ENCODE assay signal across 1 cellular context in the genomic region with DNA sequence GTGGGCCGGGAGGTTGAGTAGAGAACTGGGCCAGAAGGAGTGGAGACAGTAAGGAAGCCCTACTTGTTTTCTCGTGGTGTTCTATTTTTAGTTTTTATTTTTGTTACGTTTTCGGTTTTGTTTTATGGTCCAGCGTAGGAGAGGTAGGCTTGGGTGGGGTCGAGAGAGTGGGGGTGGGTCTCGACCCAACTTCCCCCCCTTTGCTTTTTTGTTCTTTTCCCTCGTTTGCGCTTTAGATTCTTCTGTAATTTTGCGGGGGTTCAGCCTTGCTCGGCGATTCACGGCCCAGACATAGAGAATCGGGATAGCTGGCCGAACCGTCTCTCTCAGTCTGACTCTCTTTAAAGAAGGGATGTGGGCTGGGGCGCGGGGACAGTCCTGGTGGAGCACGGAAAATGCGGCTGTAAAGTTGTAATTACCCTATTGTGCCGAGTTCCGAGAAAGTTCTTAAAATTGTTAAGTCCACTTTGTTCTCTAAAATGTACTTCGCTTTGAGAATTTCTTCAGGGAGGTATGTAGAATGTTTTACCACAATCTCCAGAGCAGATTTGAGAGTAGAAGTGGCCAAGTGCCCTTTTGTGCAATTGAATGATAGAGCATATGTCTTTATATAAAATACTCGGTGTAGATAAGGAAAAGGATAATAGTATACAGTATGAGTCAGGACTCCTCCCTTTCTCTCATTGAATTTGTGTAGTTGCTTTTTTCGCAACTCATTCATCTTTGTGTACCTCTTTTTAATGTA.
TF ChIP-seq lines count a peak whose summit lies in the region.

No MANE protein-coding gene starts in this region.

TF ChIP-seq in K562, 482 proteins besides CTCF, POLR2A, EP300 and RAD21 (continued from another document and continues in another):
- TF ChIP-seq ZBTB43 (CRISPR knock-in tag; IDR thresholded peaks at IDR 0.05) (no peak), ZNF197 (CRISPR knock-in tag; IDR thresholded peaks at IDR 0.05; ENCODE audit: low read depth) (peak; percentile 78; the same call in 1 of the 2 replicates), MIER1 (IDR thresholded peaks at IDR 0.05; ENCODE audit: low read depth) (no peak), ZKSCAN3 (CRISPR knock-in tag; IDR thresholded peaks at IDR 0.05) (no peak), HNRNPH1 (optimal IDR thresholded peaks at IDR 0.05; ENCODE audit: low read depth, low read length) (no peak), HOXB6 (CRISPR knock-in tag; IDR thresholded peaks at IDR 0.05; ENCODE audit: borderline replicate concordance) (no peak), DPF2 (IDR thresholded peaks at IDR 0.05) (peak; percentile 32; the same call in 1 of the 2 replicates), MYC (IDR thresholded peaks at IDR 0.05; ENCODE audit: low read depth, low read length) (no peak), MYC (CRISPR knock-in tag; IDR thresholded peaks at IDR 0.05; ENCODE audit: borderline replicate concordance, low read depth) (no peak), GATA2 (CRISPR knock-in tag; IDR thresholded peaks at IDR 0.05) (no peak), ZNF408 (CRISPR knock-in tag; IDR thresholded peaks at IDR 0.05; ENCODE audit: low read depth) (no peak), ETV1 (tag; conservative IDR thresholded peaks at IDR 0.05; ENCODE audit: low read depth) (no peak), THRA (IDR thresholded peaks at IDR 0.05) (no peak), SPI1 (IDR thresholded peaks at IDR 0.05; ENCODE audit: borderline replicate concordance, low read depth, low read length) (no peak), NR1H2 (CRISPR knock-in tag; IDR thresholded peaks at IDR 0.05) (no peak), ZNF143 (CRISPR knock-in tag; IDR thresholded peaks at IDR 0.05) (no peak), EZH2 (IDR thresholded peaks at IDR 0.05; ENCODE audit: borderline replicate concordance, low read depth, low read length) (no peak), HMGXB4 (CRISPR knock-in tag; IDR thresholded peaks at IDR 0.05) (no peak), PRPF4 (IDR thresholded peaks at IDR 0.05; ENCODE audit: insufficient read depth, low read depth, low read length, poor library complexity, severe bottlenecking) (no peak), BRD9 (IDR thresholded peaks at IDR 0.05; ENCODE audit: low read depth, partially characterized antibody) (peak; percentile 85), TCFL5 (CRISPR knock-in tag; conservative IDR thresholded peaks at IDR 0.05) (no peak), CBFA2T2 (conservative IDR thresholded peaks at IDR 0.05) (no peak), SMARCB1 (IDR thresholded peaks at IDR 0.05; ENCODE audit: insufficient read length, low read depth) (no peak), HLTF (IDR thresholded peaks at IDR 0.05) (peak; percentile 81), ZNF140 (CRISPR knock-in tag; IDR thresholded peaks at IDR 0.05) (no peak), PURB (CRISPR knock-in tag; IDR thresholded peaks at IDR 0.05; ENCODE audit: low read depth) (no peak), ZNF165 (CRISPR knock-in tag; IDR thresholded peaks at IDR 0.05; ENCODE audit: borderline replicate concordance) (no peak), CBX3 (IDR thresholded peaks at IDR 0.05; ENCODE audit: borderline replicate concordance in 1 of 2, low read length in 2 of 2) (no peak), FOXM1 (IDR thresholded peaks at IDR 0.05; ENCODE audit: low read depth) (no peak), FOXM1 (CRISPR knock-in tag; IDR thresholded peaks at IDR 0.05; ENCODE audit: low read depth) (no peak), PTRF (tag; IDR thresholded peaks at IDR 0.05) (no peak), ZBTB12 (CRISPR knock-in tag; IDR thresholded peaks at IDR 0.05) (no peak), ATF7 (IDR thresholded peaks at IDR 0.05) (no peak), FUS (optimal IDR thresholded peaks at IDR 0.05; ENCODE audit: low read depth, low read length) (no peak), ZNF668 (CRISPR knock-in tag; IDR thresholded peaks at IDR 0.05) (no peak), KAT2B (IDR thresholded peaks at IDR 0.05; ENCODE audit: low read depth, low read length) (no peak), FOSL1 (tag; conservative IDR thresholded peaks at IDR 0.05) (peak; percentile 73), CEBPG (CRISPR knock-in tag; IDR thresholded peaks at IDR 0.05) (no peak), CEBPG (tag; conservative IDR thresholded peaks at IDR 0.05 in 1 of 2, IDR thresholded peaks at IDR 0.05 in 1 of 2) (no peak; a peak in 1 of 4 replicates)
- TF ChIP-seq, protein P1, sequence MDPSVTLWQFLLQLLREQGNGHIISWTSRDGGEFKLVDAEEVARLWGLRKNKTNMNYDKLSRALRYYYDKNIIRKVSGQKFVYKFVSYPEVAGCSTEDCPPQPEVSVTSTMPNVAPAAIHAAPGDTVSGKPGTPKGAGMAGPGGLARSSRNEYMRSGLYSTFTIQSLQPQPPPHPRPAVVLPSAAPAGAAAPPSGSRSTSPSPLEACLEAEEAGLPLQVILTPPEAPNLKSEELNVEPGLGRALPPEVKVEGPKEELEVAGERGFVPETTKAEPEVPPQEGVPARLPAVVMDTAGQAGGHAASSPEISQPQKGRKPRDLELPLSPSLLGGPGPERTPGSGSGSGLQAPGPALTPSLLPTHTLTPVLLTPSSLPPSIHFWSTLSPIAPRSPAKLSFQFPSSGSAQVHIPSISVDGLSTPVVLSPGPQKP (CRISPR knock-in tag; IDR thresholded peaks at IDR 0.05): no peak
- TF ChIP-seq, protein P2, sequence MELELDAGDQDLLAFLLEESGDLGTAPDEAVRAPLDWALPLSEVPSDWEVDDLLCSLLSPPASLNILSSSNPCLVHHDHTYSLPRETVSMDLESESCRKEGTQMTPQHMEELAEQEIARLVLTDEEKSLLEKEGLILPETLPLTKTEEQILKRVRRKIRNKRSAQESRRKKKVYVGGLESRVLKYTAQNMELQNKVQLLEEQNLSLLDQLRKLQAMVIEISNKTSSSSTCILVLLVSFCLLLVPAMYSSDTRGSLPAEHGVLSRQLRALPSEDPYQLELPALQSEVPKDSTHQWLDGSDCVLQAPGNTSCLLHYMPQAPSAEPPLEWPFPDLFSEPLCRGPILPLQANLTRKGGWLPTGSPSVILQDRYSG (tag; conservative IDR thresholded peaks at IDR 0.05; ENCODE audit: low read depth): no peak
- TF ChIP-seq, protein P3, sequence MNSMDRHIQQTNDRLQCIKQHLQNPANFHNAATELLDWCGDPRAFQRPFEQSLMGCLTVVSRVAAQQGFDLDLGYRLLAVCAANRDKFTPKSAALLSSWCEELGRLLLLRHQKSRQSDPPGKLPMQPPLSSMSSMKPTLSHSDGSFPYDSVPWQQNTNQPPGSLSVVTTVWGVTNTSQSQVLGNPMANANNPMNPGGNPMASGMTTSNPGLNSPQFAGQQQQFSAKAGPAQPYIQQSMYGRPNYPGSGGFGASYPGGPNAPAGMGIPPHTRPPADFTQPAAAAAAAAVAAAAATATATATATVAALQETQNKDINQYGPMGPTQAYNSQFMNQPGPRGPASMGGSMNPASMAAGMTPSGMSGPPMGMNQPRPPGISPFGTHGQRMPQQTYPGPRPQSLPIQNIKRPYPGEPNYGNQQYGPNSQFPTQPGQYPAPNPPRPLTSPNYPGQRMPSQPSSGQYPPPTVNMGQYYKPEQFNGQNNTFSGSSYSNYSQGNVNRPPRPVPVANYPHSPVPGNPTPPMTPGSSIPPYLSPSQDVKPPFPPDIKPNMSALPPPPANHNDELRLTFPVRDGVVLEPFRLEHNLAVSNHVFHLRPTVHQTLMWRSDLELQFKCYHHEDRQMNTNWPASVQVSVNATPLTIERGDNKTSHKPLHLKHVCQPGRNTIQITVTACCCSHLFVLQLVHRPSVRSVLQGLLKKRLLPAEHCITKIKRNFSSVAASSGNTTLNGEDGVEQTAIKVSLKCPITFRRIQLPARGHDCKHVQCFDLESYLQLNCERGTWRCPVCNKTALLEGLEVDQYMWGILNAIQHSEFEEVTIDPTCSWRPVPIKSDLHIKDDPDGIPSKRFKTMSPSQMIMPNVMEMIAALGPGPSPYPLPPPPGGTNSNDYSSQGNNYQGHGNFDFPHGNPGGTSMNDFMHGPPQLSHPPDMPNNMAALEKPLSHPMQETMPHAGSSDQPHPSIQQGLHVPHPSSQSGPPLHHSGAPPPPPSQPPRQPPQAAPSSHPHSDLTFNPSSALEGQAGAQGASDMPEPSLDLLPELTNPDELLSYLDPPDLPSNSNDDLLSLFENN (IDR thresholded peaks at IDR 0.05; ENCODE audit: low read depth in 2 of 2, low read length in 2 of 2): no peak
- TF ChIP-seq, protein P4, sequence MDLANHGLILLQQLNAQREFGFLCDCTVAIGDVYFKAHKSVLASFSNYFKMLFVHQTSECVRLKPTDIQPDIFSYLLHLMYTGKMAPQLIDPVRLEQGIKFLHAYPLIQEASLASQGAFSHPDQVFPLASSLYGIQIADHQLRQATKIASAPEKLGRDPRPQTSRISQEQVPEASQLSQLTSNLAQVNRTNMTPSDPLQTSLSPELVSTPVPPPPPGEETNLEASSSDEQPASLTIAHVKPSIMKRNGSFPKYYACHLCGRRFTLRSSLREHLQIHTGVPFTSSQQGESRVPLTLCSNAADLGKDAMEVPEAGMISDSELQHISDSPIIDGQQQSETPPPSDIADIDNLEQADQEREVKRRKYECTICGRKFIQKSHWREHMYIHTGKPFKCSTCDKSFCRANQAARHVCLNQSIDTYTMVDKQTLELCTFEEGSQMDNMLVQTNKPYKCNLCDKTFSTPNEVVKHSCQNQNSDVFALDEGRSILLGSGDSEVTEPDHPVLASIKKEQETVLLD (IDR thresholded peaks at IDR 0.05): 0 out of 2 replicates have a peak, but pooled peaks have one; percentile 25
- TF ChIP-seq, protein P5, sequence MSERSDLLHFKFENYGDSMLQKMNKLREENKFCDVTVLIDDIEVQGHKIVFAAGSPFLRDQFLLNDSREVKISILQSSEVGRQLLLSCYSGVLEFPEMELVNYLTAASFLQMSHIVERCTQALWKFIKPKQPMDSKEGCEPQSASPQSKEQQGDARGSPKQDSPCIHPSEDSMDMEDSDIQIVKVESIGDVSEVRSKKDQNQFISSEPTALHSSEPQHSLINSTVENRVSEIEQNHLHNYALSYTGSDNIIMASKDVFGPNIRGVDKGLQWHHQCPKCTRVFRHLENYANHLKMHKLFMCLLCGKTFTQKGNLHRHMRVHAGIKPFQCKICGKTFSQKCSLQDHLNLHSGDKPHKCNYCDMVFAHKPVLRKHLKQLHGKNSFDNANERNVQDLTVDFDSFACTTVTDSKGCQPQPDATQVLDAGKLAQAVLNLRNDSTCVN (CRISPR knock-in tag; IDR thresholded peaks at IDR 0.05): 0 out of 2 replicates have a peak, but pooled peaks have one; percentile 7
- TF ChIP-seq, protein P6, sequence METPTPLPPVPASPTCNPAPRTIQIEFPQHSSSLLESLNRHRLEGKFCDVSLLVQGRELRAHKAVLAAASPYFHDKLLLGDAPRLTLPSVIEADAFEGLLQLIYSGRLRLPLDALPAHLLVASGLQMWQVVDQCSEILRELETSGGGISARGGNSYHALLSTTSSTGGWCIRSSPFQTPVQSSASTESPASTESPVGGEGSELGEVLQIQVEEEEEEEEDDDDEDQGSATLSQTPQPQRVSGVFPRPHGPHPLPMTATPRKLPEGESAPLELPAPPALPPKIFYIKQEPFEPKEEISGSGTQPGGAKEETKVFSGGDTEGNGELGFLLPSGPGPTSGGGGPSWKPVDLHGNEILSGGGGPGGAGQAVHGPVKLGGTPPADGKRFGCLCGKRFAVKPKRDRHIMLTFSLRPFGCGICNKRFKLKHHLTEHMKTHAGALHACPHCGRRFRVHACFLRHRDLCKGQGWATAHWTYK (CRISPR knock-in tag; IDR thresholded peaks at IDR 0.05): no peak
